ENCODE assay signal across 19 cellular contexts in the genomic region with DNA sequence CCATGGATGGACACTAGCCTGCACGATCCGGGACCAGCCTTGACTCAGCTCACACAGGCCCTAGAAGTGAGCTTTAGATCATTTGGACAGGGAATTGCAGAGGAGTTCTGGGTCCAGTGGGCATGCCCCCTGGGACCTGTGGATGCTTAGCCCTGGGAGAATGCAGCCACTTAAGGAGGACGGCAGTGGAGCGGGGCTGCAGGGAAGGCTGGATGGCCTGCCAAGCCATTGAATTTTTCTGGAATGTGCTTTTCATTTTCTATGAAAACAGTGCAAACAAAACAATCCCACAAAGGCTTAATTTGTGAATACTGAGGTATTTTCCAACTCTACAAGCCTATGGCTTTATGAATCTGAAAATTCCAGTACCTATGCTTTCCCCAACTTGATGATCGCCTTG.
DNase-seq lines count a peak whose midpoint lies in the region; ATAC-seq and TF ChIP-seq lines count a peak whose summit lies in the region.
"Had no signal": no experiment of that assay in that cellular context is flagged by ENCODE, and none has a peak within 500 bp of the region (broad histone marks: within the 10 kb centered on the region; RNA-seq: fewer than 3 reads in every experiment).

No MANE protein-coding gene starts in this region.

- H3K4me1 Mint-ChIP-seq in Calu3 (ENCODE audit: low read depth, unreplicated experiment) = peaks cover 8% of the 10 kb centered on the region
- H3K4me1 Mint-ChIP-seq: CD4-positive, CD25-positive, alpha-beta regulatory T cell had no signal

- no peaks in the 10 kb centered on the region for H3K79me2 ChIP-seq in parathyroid adenoma
- no peaks in the 10 kb centered on the region for H3K79me2 ChIP-seq in Karpas-422 (ENCODE audit: low read length)

- CTCF ChIA-PET in RWPE1 (lab: Yijun Ruan, JAX) (interaction anchor here (0.9 kb wide), 1 partner anchor 55 kb away, joined by 3 read pairs; no protein-coding TSS in a partner anchor), Calu3 (lab: Charles Lee) (no interaction called here)

- TF ChIP-seq CTCF in AG10803 (conservative IDR thresholded peaks at IDR 0.05; ENCODE audit: low read length) (no peak), RWPE1 (conservative IDR thresholded peaks at IDR 0.05; ENCODE audit: low read depth) (no peak), fibroblast of mammary gland (conservative IDR thresholded peaks at IDR 0.05; ENCODE audit: control insufficient read depth, insufficient read depth, low read depth, low read length) (no peak), parathyroid adenoma (IDR thresholded peaks at IDR 0.05) (no peak), Calu3 (IDR thresholded peaks at IDR 0.05; ENCODE audit: unreplicated experiment) (no peak)

- peak overlapping the region; percentile 41 for H3K27ac ChIP-seq in RWPE1
- H3K27ac ChIP-seq in parathyroid adenoma = peak overlapping the region; percentile 39
- no peak overlapping the region for H3K27ac ChIP-seq in Karpas-422 (ENCODE audit: low read length)
- H3K27ac ChIP-seq: Peyer's patch had no signal

- H3K9me3 ChIP-seq in parathyroid adenoma (ENCODE audit: control insufficient read depth, low read length) = no peaks in the 10 kb centered on the region
- H3K9me3 ChIP-seq in Karpas-422 (ENCODE audit: low read length) = no peaks in the 10 kb centered on the region
- H3K9me3 ChIP-seq: Peyer's patch had no signal

- H3K4me2 ChIP-seq in parathyroid adenoma (ENCODE audit: low read length) (no peak overlapping the region), Karpas-422 (ENCODE audit: low read depth, low read length, poor library complexity, severe bottlenecking) (no peak overlapping the region)

- intact Hi-C loops in Calu3 (cut with micrococcal nuclease; ENCODE audit: unreplicated experiment) = no loop called here

- BruUV-seq in Calu3 (replicated peaks; lab: Mats Ljungman, UMichigan) = no TSS peak

- H3K27me3 Mint-ChIP-seq in Calu3 (ENCODE audit: unreplicated experiment) = peaks cover 15% of the 10 kb centered on the region

- no peak for ATAC-seq in GM18861 (IDR thresholded peaks at IDR 0.05; ENCODE audit: unreplicated experiment)
- ATAC-seq: HepG2 had no signal

- no peaks in the 10 kb centered on the region for H3K36me3 ChIP-seq in parathyroid adenoma (ENCODE audit: control insufficient read depth, insufficient read depth, low read length)
- H3K36me3 ChIP-seq in Karpas-422 (ENCODE audit: insufficient read depth, low read length) = no peaks in the 10 kb centered on the region
- H3K36me3 ChIP-seq: Peyer's patch had no signal

- POLR2A ChIA-PET in RWPE1 (lab: Yijun Ruan, JAX; ENCODE audit: low non-redundant PET) = interaction anchor here (0.8 kb wide), 1 partner anchor 31 kb away, joined by 3 read pairs; no protein-coding TSS in a partner anchor

- no peaks in the 10 kb centered on the region for H3K9me3 Mint-ChIP-seq in Calu3 (ENCODE audit: low read depth, unreplicated experiment)
- H3K9me3 Mint-ChIP-seq: HFFc6 had no signal

- no peaks in the 10 kb centered on the region for H3K9me2 ChIP-seq in Karpas-422 (replicated peaks; ENCODE audit: insufficient read depth, low read length)

- H3K36me3 Mint-ChIP-seq in Calu3 (ENCODE audit: insufficient read depth, unreplicated experiment) = no peaks in the 10 kb centered on the region
- H3K36me3 Mint-ChIP-seq: CD4-positive, CD25-positive, alpha-beta regulatory T cell had no signal

- H3K27me3 ChIP-seq in parathyroid adenoma (ENCODE audit: control insufficient read depth, insufficient read depth, low read length) (no peaks in the 10 kb centered on the region), Karpas-422 (ENCODE audit: low read length) (no peaks in the 10 kb centered on the region)
- H3K27me3 ChIP-seq: Peyer's patch had no signal

- H4K20me1 ChIP-seq in Karpas-422 (ENCODE audit: insufficient read depth, low read depth, low read length) = no peaks in the 10 kb centered on the region

- no peak overlapping the region for H3K27ac Mint-ChIP-seq in Calu3 (ENCODE audit: unreplicated experiment)
- H3K27ac Mint-ChIP-seq: CD4-positive, CD25-positive, alpha-beta regulatory T cell had no signal

- H3K4me1 ChIP-seq in parathyroid adenoma (peaks cover 10% of the 10 kb centered on the region), Karpas-422 (ENCODE audit: low read length) (no peaks in the 10 kb centered on the region)
- H3K4me1 ChIP-seq: Peyer's patch had no signal

- no peak overlapping the region for H3K4me3 ChIP-seq in AG10803 (ENCODE audit: low read length)
- H3K4me3 ChIP-seq in fibroblast of mammary gland (ENCODE audit: control insufficient read depth, low read depth, low read length) = no peak overlapping the region
- H3K4me3 ChIP-seq in parathyroid adenoma (ENCODE audit: low read depth, low read length) = no peak overlapping the region
- no peak overlapping the region for H3K4me3 ChIP-seq in Karpas-422 (ENCODE audit: low read length)
- H3K4me3 ChIP-seq: Peyer's patch had no signal

- H3K9ac ChIP-seq in parathyroid adenoma = no peak overlapping the region
- H3K9ac ChIP-seq in Karpas-422 (ENCODE audit: low read length) = no peak overlapping the region

- H2AFZ ChIP-seq in parathyroid adenoma (no peak overlapping the region), Karpas-422 (ENCODE audit: low read length) (no peak overlapping the region)

- no peak overlapping the region for H3K4me3 Mint-ChIP-seq in Calu3 (ENCODE audit: low read depth, unreplicated experiment)
- H3K4me3 Mint-ChIP-seq: CD4-positive, CD25-positive, alpha-beta regulatory T cell; HFFc6 had no signal

- DNase-seq in AG10803 (ENCODE audit: low read depth) = peak; percentile 82
- no peak for DNase-seq in RWPE1 (ENCODE audit: low spot score)
- peak; percentile 23 for DNase-seq in fibroblast of mammary gland (ENCODE audit: low read depth)
- no peak for DNase-seq in CD1c-positive myeloid dendritic cell (ENCODE audit: extremely low spot score)
- DNase-seq in Karpas-422 = no peak
- DNase-seq in Calu3 = no peak
- DNase-seq: CD4-positive, CD25-positive, alpha-beta regulatory T cell; DMS79 treated with DMSO at 0.1 percent for 48 hours; GDM1; NCI-H1105 treated with DMSO at 0.1 percent for 48 hours; NCI-H2029; NCI-H510A; NCI-H82; Peyer's patch; SHP77 treated with DMSO at 0.1 percent for 48 hours had no signal

Comparison
In these comparisons a context has a peak if more than half of its experiments do, and no peak if none do; other contexts are left out.
1. DNase-seq: peak in AG10803 (single experiment) and fibroblast of mammary gland (single experiment); none in RWPE1 (single experiment), CD1c-positive myeloid dendritic cell (single experiment), Karpas-422 (single experiment) and Calu3 (single experiment).